13 cellular contexts compared by ENCODE assay signal in the genomic region with DNA sequence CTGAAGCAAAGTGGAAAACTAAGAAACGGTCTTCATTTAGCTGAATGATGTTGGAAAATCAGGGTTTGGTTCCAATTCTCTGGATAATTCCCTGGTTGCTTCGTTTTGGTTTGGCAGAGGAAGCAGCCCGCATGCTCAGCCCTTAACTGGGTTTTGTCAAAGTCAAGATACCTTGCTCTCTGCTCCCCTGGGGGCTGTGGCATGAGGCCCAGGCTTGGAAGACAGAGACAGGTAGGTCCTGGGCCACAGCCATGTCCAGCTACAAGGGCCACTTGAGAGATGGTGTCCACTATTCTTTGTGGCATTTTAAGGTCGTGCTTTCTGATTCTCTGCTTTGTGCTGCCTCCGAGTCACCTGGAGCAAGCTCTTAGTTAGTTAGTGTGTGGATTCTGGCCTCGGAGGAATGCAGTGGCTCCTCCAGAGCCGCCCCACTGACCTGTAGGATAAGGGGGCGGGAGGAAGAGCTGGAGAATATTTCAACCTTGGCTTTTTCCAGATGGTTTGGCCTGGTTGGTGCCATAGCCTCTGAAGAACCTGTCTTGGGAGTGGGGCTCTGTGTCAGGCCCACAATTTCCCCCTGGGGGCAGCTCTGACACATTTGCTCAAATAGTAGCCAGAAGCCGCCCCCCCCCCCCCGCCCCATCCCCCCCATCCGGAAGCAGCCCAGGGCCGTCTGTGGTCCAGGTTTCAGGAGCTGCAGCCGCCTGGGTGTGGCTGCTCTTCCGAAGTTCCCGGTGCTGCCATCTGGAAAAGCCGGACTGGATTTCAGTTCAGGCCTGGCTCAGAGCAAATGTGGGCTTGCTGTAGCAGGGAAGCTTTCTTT.
DNase-seq lines count a peak whose midpoint lies in the region; ATAC-seq and TF ChIP-seq lines count a peak whose summit lies in the region.
"Had no signal": no experiment of that assay in that cellular context is flagged by ENCODE, and none has a peak within 500 bp of the region (broad histone marks: within the 10 kb centered on the region; RNA-seq: fewer than 3 reads in every experiment).

No MANE protein-coding gene starts in this region.

- no peak for TF ChIP-seq POLR2A in thyroid gland (IDR thresholded peaks at IDR 0.05)

- no peaks in the 10 kb centered on the region for H3K27me3 ChIP-seq in cardiac muscle cell
- H3K27me3 ChIP-seq in thyroid gland, result no peaks in the 10 kb centered on the region

- H3K9me3 ChIP-seq in cardiac muscle cell (ENCODE audit: low read depth) (no peaks in the 10 kb centered on the region), thyroid gland (no peaks in the 10 kb centered on the region)

- DNase-seq in cardiac muscle cell (ENCODE audit: low read depth in 1 of 2, low spot score in 1 of 2) (peak; percentile 49 to 52), Right ventricle myocardium superior (no peak), NCI-H2196 (lab: John Stamatoyannopoulos, UW; ENCODE audit: unreplicated experiment) (peak; percentile 22), choroid plexus epithelial cell (ENCODE audit: low read depth) (peak; percentile 47), thyroid gland (peak; percentile 78 to 83), T-helper 1 cell (no peak)
- DNase-seq in activated CD4-positive, alpha-beta T cell treated with anti-CD3 and anti-CD28 coated beads for 1 hour, result no peak
- DNase-seq: activated CD4-positive, alpha-beta T cell treated with anti-CD3 and anti-CD28 coated beads for 48 hours; CD4-positive, alpha-beta memory T cell; foreskin melanocyte; naive thymus-derived CD8-positive, alpha-beta T cell; NCI-H774 had no signal

- WGBS in thyroid gland, 2 donors, result 13 to 36% methylated on average over 7 to 9 of the region's 16 CpGs

- TF ChIP-seq CTCF in cardiac muscle cell (IDR thresholded peaks at IDR 0.05; ENCODE audit: low read depth, low read length) (no peak), choroid plexus epithelial cell (conservative IDR thresholded peaks at IDR 0.05; ENCODE audit: low read depth, low read length) (no peak), thyroid gland (IDR thresholded peaks at IDR 0.05) (no peak)

- ATAC-seq in Right ventricle myocardium superior (ENCODE audit: poor library complexity) (no peak), HG02798 (IDR thresholded peaks at IDR 0.05; ENCODE audit: poor library complexity, unreplicated experiment) (no peak)
- ATAC-seq: naive thymus-derived CD8-positive, alpha-beta T cell had no signal

- no peaks in the 10 kb centered on the region for H3K36me3 ChIP-seq in cardiac muscle cell
- no peaks in the 10 kb centered on the region for H3K36me3 ChIP-seq in thyroid gland

- H3K4me1 ChIP-seq in cardiac muscle cell (ENCODE audit: low read depth) (no peaks in the 10 kb centered on the region), thyroid gland (peaks cover 4 to 20% of the 10 kb centered on the region in 2 donors)

- intact Hi-C loops in Right ventricle myocardium superior (cut with DNase I), result no loop called here
- intact Hi-C loops in thyroid gland (cut with DNase I), result loop anchor here (5.0 kb wide), 1 partner anchor 145 kb away; a partner anchor contains a TSS

- H3K4me3 ChIP-seq in cardiac muscle cell (no peak overlapping the region), choroid plexus epithelial cell (ENCODE audit: low read depth, low read length) (no peak overlapping the region), thyroid gland (replicated peaks in 1 of 3) (no peak overlapping the region)

- H3K27ac ChIP-seq in cardiac muscle cell (no peak overlapping the region), thyroid gland (peak overlapping the region; percentile 22 to 41 (median 31))

Comparison
In these comparisons a context has a peak if more than half of its experiments do, and no peak if none do; other contexts are left out.
1. DNase-seq: peak in cardiac muscle cell (2 of 2), NCI-H2196 (single experiment), choroid plexus epithelial cell (single experiment) and thyroid gland (2 of 2); none in Right ventricle myocardium superior (single experiment), T-helper 1 cell (0 of 5) and activated CD4-positive, alpha-beta T cell treated with anti-CD3 and anti-CD28 coated beads for 1 hour (single experiment).